Comparison of ENCODE assay signal across 1 cellular context in genomic region chr15:45166792-45167630, GRCh38.
TF ChIP-seq lines count a peak whose summit lies in the region.

No MANE protein-coding gene starts in this region.

TF ChIP-seq in HepG2, 621 proteins besides CTCF, POLR2A, EP300 and RAD21 (continued from another document and continues in another):
- TF ChIP-seq RERE (CRISPR knock-in tag; IDR thresholded peaks at IDR 0.05; ENCODE audit: low read depth) (no peak), HOXD1 (CRISPR knock-in tag; IDR thresholded peaks at IDR 0.05) (no peak), EED (CRISPR knock-in tag; IDR thresholded peaks at IDR 0.05) (no peak), YEATS4 (CRISPR knock-in tag; IDR thresholded peaks at IDR 0.05; ENCODE audit: borderline replicate concordance) (peak; percentile 80; the same call in 1 of the 2 replicates), ZFAT (CRISPR knock-in tag; conservative IDR thresholded peaks at IDR 0.05) (no peak), UBTF (CRISPR knock-in tag; IDR thresholded peaks at IDR 0.05) (peak; percentile 85), ZXDC (CRISPR knock-in tag; IDR thresholded peaks at IDR 0.05) (peak; percentile 82; the same call in 1 of the 2 replicates), ZNF609 (CRISPR knock-in tag; IDR thresholded peaks at IDR 0.05; ENCODE audit: borderline replicate concordance) (no peak), ZNF326 (CRISPR knock-in tag; IDR thresholded peaks at IDR 0.05; ENCODE audit: borderline replicate concordance) (0 out of 2 replicates have a peak, but pooled peaks have one; percentile 14), SRSF4 (IDR thresholded peaks at IDR 0.05; ENCODE audit: low read depth, low read length, poor library complexity, severe bottlenecking) (peak; percentile 34), MBNL3 (CRISPR knock-in tag; conservative IDR thresholded peaks at IDR 0.05) (no peak), ZNF546 (CRISPR knock-in tag; conservative IDR thresholded peaks at IDR 0.05) (peak; percentile 37; the same call in 1 of the 2 replicates), CHCHD3 (CRISPR knock-in tag; IDR thresholded peaks at IDR 0.05) (no peak), ZKSCAN8 (CRISPR knock-in tag; IDR thresholded peaks at IDR 0.05; ENCODE audit: borderline replicate concordance) (no peak), NFE2 (CRISPR knock-in tag; IDR thresholded peaks at IDR 0.05) (no peak), ZNF331 (CRISPR knock-in tag; IDR thresholded peaks at IDR 0.05) (peak; percentile 14; the same call in 1 of the 2 replicates), PRDM4 (CRISPR knock-in tag; IDR thresholded peaks at IDR 0.05; ENCODE audit: borderline replicate concordance) (no peak), ZNF256 (CRISPR knock-in tag; conservative IDR thresholded peaks at IDR 0.05) (no peak), ZNF83 (CRISPR knock-in tag; IDR thresholded peaks at IDR 0.05; ENCODE audit: borderline replicate concordance) (no peak), STAG1 (CRISPR knock-in tag; IDR thresholded peaks at IDR 0.05) (peak; percentile 18; the same call in 1 of the 2 replicates), MTERF4 (CRISPR knock-in tag; IDR thresholded peaks at IDR 0.05) (no peak), MEF2D (CRISPR knock-in tag; IDR thresholded peaks at IDR 0.05) (0 out of 2 replicates have a peak, but pooled peaks have one; percentile 30), GRHL1 (CRISPR knock-in tag; conservative IDR thresholded peaks at IDR 0.05) (no peak), ZNF598 (CRISPR knock-in tag; IDR thresholded peaks at IDR 0.05; ENCODE audit: borderline replicate concordance) (no peak), TCF7 (IDR thresholded peaks at IDR 0.05; ENCODE audit: low read depth) (no peak), SYNCRIP (IDR thresholded peaks at IDR 0.05; ENCODE audit: insufficient read depth, low read depth, low read length) (no peak), ADNP (CRISPR knock-in tag; IDR thresholded peaks at IDR 0.05) (no peak), ZMYM4 (CRISPR knock-in tag; IDR thresholded peaks at IDR 0.05) (0 out of 2 replicates have a peak, but pooled peaks have one; percentile 33)
- TF ChIP-seq, protein P1, sequence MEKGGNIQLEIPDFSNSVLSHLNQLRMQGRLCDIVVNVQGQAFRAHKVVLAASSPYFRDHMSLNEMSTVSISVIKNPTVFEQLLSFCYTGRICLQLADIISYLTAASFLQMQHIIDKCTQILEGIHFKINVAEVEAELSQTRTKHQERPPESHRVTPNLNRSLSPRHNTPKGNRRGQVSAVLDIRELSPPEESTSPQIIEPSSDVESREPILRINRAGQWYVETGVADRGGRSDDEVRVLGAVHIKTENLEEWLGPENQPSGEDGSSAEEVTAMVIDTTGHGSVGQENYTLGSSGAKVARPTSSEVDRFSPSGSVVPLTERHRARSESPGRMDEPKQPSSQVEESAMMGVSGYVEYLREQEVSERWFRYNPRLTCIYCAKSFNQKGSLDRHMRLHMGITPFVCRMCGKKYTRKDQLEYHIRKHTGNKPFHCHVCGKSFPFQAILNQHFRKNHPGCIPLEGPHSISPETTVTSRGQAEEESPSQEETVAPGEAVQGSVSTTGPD (CRISPR knock-in tag; IDR thresholded peaks at IDR 0.05) = no peak
- TF ChIP-seq, protein P2, sequence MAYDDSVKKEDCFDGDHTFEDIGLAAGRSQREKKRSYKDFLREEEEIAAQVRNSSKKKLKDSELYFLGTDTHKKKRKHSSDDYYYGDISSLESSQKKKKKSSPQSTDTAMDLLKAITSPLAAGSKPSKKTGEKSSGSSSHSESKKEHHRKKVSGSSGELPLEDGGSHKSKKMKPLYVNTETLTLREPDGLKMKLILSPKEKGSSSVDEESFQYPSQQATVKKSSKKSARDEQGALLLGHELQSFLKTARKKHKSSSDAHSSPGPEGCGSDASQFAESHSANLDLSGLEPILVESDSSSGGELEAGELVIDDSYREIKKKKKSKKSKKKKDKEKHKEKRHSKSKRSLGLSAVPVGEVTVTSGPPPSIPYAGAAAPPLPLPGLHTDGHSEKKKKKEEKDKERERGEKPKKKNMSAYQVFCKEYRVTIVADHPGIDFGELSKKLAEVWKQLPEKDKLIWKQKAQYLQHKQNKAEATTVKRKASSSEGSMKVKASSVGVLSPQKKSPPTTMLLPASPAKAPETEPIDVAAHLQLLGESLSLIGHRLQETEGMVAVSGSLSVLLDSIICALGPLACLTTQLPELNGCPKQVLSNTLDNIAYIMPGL (CRISPR knock-in tag; IDR thresholded peaks at IDR 0.05; ENCODE audit: borderline replicate concordance in 1 of 2, low read depth in 1 of 2) = peak; percentile 55 to 76
